7 cellular contexts compared by ENCODE assay signal in genomic region chr1:1348420-1349255, GRCh38. TPM values are rescaled to one million over a fixed set of nuclear protein-coding genes. Genes with fewer than 3 reads are reported as not detected.
DNase-seq lines count a peak whose midpoint lies in the region; ATAC-seq, FAIRE-seq and TF ChIP-seq lines count a peak whose summit lies in the region.

No MANE protein-coding gene starts in this region.

- H3K36me3 ChIP-seq in SJCRH30 (no peaks in the 10 kb centered on the region), esophagus squamous epithelium (peaks cover 0 to 20% (median 0%) of the 10 kb centered on the region in 3 donors), pancreas (no peaks in the 10 kb centered on the region)

- 0% methylated on average over 1 of the region's 109 CpGs; no CpG with 5 or more reads in 1 of the 2 donors for WGBS in esophagus squamous epithelium, 2 donors
- 0 to 1% methylated on average over 67 to 109 of the region's 109 CpGs for WGBS in pancreas, 2 donors

- H3K27ac ChIP-seq in SJCRH30: no peak overlapping the region
- H3K27ac ChIP-seq in esophagus squamous epithelium: peak overlapping the region; percentile 92 to 95 (median 94)
- peak overlapping the region; percentile 53 to 78 (median 71) for H3K27ac ChIP-seq in pancreas

- H3K4me3 ChIP-seq in SJCRH30: peak overlapping the region; percentile 78
- H3K4me3 ChIP-seq in esophagus squamous epithelium: peak overlapping the region; percentile 62 to 96 (median 84)
- H3K4me3 ChIP-seq in pancreas: peak overlapping the region; percentile 55 to 81 (median 66)

- intact Hi-C loops in esophagus squamous epithelium (cut with DNase I) (no loop called here), pancreas (cut with DNase I) (no loop called here)

- TF ChIP-seq CTCF in esophagus squamous epithelium (IDR thresholded peaks at IDR 0.05) (no peak), pancreas (IDR thresholded peaks at IDR 0.05) (no peak)

- ATAC-seq in GM18868 (IDR thresholded peaks at IDR 0.05; ENCODE audit: unreplicated experiment): peak; percentile 29
- ATAC-seq in HG02840 (IDR thresholded peaks at IDR 0.05; ENCODE audit: low FRiP score, unreplicated experiment): peak; percentile 31
- peak; percentile 2 to 10 (median 8) for ATAC-seq in pancreas

- H3K9me3 ChIP-seq in SJCRH30 (replicated peaks) (no peaks in the 10 kb centered on the region), esophagus squamous epithelium (no peaks in the 10 kb centered on the region), pancreas (no peaks in the 10 kb centered on the region)

- H3K27me3 ChIP-seq in SJCRH30 (no peaks in the 10 kb centered on the region), esophagus squamous epithelium (peaks cover 0 to 18% (median 2%) of the 10 kb centered on the region in 4 donors), pancreas (no peaks in the 10 kb centered on the region)

- H3K4me1 ChIP-seq in SJCRH30: peaks cover 23% of the 10 kb centered on the region
- H3K4me1 ChIP-seq in esophagus squamous epithelium: peaks cover 59 to 74% (median 62%) of the 10 kb centered on the region in 3 donors
- H3K4me1 ChIP-seq in pancreas: peaks cover 8 to 20% (median 11%) of the 10 kb centered on the region in 3 donors

- no peak for FAIRE-seq in pancreas (lab: Jason Lieb, UNC)

- TF ChIP-seq POLR2A in esophagus squamous epithelium (IDR thresholded peaks at IDR 0.05): no peak

- peak in 1 of 2 experiments; percentile 41 for DNase-seq in SJCRH30
- DNase-seq in esophagus squamous epithelium (lab: John Stamatoyannopoulos, UW): no peak
- DNase-seq in pancreas: peak in 2 of 6 donors; percentile 61 to 69
- no peak for DNase-seq in SW 1271 (lab: John Stamatoyannopoulos, UW)
- no peak for DNase-seq in amniotic stem cell (lab: John Stamatoyannopoulos, UW)

RNA-seq across cellular contexts. Expression of gene DVL1, which starts 0.6 kb away (rescaled TPM):
- total RNA-seq in SJCRH30 (2014; rRNA removed; shearing (Covaris generic)): 45.8 and 52.5 TPM in 2 replicates
- total RNA-seq in esophagus squamous epithelium (100 to 1,000 TPM in 1 of 4 donors, 10 to 100 TPM in 3; 63.5 to 111 (median 88.0) TPM), pancreas (10 to 100 TPM; 30.6 to 54.0 (median 48.3) TPM)
- 100 to 1,000 TPM in 1 of 2 donors, 10 to 100 TPM in 1; 80.5 to 103 TPM for polyA plus RNA-seq in pancreas

RNA-seq across cellular contexts. Expression of gene MXRA8, which starts 9.7 kb away (rescaled TPM):
- total RNA-seq in SJCRH30 (2014; rRNA removed; shearing (Covaris generic)): 11.3 and 13.8 TPM in 2 replicates
- total RNA-seq in esophagus squamous epithelium: 10 to 100 TPM in 2 of 4 donors, 1 to 10 TPM in 1, under 1 TPM in 1; 0.45 to 33.8 (median 12.8) TPM
- 10 to 100 TPM in 3 of 6 donors, 1 to 10 TPM in 3; 1.6 to 35.8 (median 7.6) TPM for total RNA-seq in pancreas
- polyA plus RNA-seq in pancreas: 10 to 100 TPM; 16.8 to 17.6 TPM

RNA-seq across cellular contexts. Expression of gene TAS1R3, which starts 17.6 kb away (rescaled TPM):
- total RNA-seq in SJCRH30 (2014; rRNA removed; shearing (Covaris generic)): 0.15 and 0.47 TPM in 2 replicates
- under 1 TPM; 0.13 to 0.57 (median 0.30) TPM for total RNA-seq in esophagus squamous epithelium
- total RNA-seq in pancreas: under 1 TPM; 0.04 to 0.41 (median 0.08) TPM
- polyA plus RNA-seq in pancreas: under 1 TPM; 0.21 to 0.34 TPM

RNA-seq across cellular contexts. Expression of gene CPTP, which starts 24.0 kb away (rescaled TPM):
- 22.1 and 22.3 TPM in 2 replicates for total RNA-seq in SJCRH30 (2014; rRNA removed; shearing (Covaris generic))
- total RNA-seq in esophagus squamous epithelium: 10 to 100 TPM; 27.7 to 75.2 (median 33.4) TPM
- total RNA-seq in pancreas: 10 to 100 TPM in 5 of 6 donors, 1 to 10 TPM in 1; 8.0 to 14.8 (median 10.7) TPM
- polyA plus RNA-seq in pancreas: 10 to 100 TPM; 11.3 to 22.0 TPM

RNA-seq across cellular contexts. Expression of gene INTS11, which starts 24.2 kb away (rescaled TPM):
- total RNA-seq in SJCRH30 (2014; rRNA removed; shearing (Covaris generic)): 66.0 and 78.7 TPM in 2 replicates
- total RNA-seq in esophagus squamous epithelium: 10 to 100 TPM; 61.5 to 82.0 (median 63.6) TPM
- total RNA-seq in pancreas: 10 to 100 TPM; 33.4 to 60.5 (median 56.8) TPM
- 100 to 1,000 TPM; 268 to 311 TPM for polyA plus RNA-seq in pancreas
